Comparison of ENCODE assay signal across 9 cellular contexts in the genomic region with DNA sequence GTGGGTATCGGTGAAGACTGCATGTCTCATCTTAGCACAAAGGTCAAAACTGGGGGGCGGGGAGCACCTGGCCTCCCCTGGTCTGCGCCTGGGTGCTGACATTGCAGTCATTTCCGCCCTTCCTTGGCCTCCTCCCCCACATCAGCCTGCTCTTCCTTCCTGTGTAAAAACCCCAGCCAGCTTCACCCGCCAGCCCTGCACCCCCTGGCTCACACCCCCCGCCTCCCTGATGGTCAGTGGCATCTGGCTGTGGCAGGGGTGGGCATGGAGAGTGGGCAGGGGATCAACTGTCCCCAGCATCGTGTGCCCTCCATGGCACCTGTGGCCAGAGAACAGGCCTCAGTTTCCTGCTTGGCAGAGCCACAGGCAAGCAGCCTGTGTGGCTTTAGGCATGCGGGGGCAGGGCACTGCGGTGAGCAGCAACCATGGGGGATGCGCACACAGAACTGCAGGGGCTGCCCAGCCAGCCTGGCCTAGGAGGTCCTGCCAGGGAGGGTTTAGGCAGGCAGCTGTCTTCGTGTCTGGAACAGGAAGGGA. TPM values are rescaled to one million over a fixed set of nuclear protein-coding genes. Genes with fewer than 3 reads are reported as not detected.
DNase-seq lines count a peak whose midpoint lies in the region; ATAC-seq and TF ChIP-seq lines count a peak whose summit lies in the region.
"Had no signal": no experiment of that assay in that cellular context is flagged by ENCODE, and none has a peak within 500 bp of the region (broad histone marks: within the 10 kb centered on the region; RNA-seq: fewer than 3 reads in every experiment).

No MANE protein-coding gene starts in this region.

- H3K4me2 ChIP-seq in OCI-LY1 (ENCODE audit: low read length) = peak overlapping the region; percentile 56

- WGBS in right lobe of liver (ENCODE audit: insufficient coverage, low coverage, low lambda C conversion rate, missing lambda C conversion rate) = 28% methylated on average over 2 of the region's 11 CpGs

- no peaks in the 10 kb centered on the region for H3K9me3 Mint-ChIP-seq in activated T-helper 17 cell treated with anti-CD3 and anti-CD28 coated beads, Interleukin-2, amount 50 U/mL, for 72 hours

- H3K27me3 ChIP-seq in OCI-LY1 (ENCODE audit: insufficient read depth, low read length) (no peaks in the 10 kb centered on the region), right lobe of liver (no peaks in the 10 kb centered on the region)

- TF ChIP-seq CTCF in OCI-LY1 (IDR thresholded peaks at IDR 0.05; ENCODE audit: low read length) (no peak), right lobe of liver (IDR thresholded peaks at IDR 0.05) (no peak)

- TF ChIP-seq POLR2A in right lobe of liver (IDR thresholded peaks at IDR 0.05) = no peak

- peak overlapping the region; percentile 68 for H3K9ac ChIP-seq in OCI-LY1 (ENCODE audit: low read length)

- peak overlapping the region; percentile 87 for H3K27ac Mint-ChIP-seq in activated T-helper 17 cell treated with anti-CD3 and anti-CD28 coated beads, Interleukin-2, amount 50 U/mL, for 72 hours

- H3K36me3 ChIP-seq in OCI-LY1 (ENCODE audit: insufficient read depth, low read length) (peaks cover 53% of the 10 kb centered on the region), right lobe of liver (peaks cover 0 to 7% (median 0%) of the 10 kb centered on the region in 4 donors)

- peak; percentile 68 for ATAC-seq in HG02588 (IDR thresholded peaks at IDR 0.05; ENCODE audit: unreplicated experiment)
- peak; percentile 96 for ATAC-seq in activated T-helper 17 cell treated with anti-CD3 and anti-CD28 coated beads, Interleukin-2, amount 50 U/mL, for 72 hours (replicated peaks)
- peak; percentile 11 to 29 (median 20) for ATAC-seq in right lobe of liver
- ATAC-seq: HCT116 had no signal

- intact Hi-C loops in right lobe of liver (cut with DNase I) = no loop called here

- peaks cover 37% of the 10 kb centered on the region for H3K4me1 Mint-ChIP-seq in activated T-helper 17 cell treated with anti-CD3 and anti-CD28 coated beads, Interleukin-2, amount 50 U/mL, for 72 hours

- no peak overlapping the region for H2AFZ ChIP-seq in OCI-LY1 (ENCODE audit: low read length)

- H3K4me3 Mint-ChIP-seq in activated T-helper 17 cell treated with anti-CD3 and anti-CD28 coated beads, Interleukin-2, amount 50 U/mL, for 72 hours = peak overlapping the region; percentile 83

- no peaks in the 10 kb centered on the region for H3F3A ChIP-seq in OCI-LY1 (ENCODE audit: insufficient read depth, low read length)

- H3K79me2 ChIP-seq in OCI-LY1 (ENCODE audit: insufficient read depth, low read length) = no peaks in the 10 kb centered on the region

- no peaks in the 10 kb centered on the region for H3K9me3 ChIP-seq in OCI-LY1 (ENCODE audit: low read length)
- no peaks in the 10 kb centered on the region for H3K9me3 ChIP-seq in right lobe of liver

- H3K9me2 ChIP-seq in OCI-LY1 (ENCODE audit: low read depth, low read length) = no peaks in the 10 kb centered on the region

- H4K20me1 ChIP-seq in OCI-LY1 (ENCODE audit: insufficient read depth, low read length) = no peaks in the 10 kb centered on the region

- peak in 1 of 3 donors; percentile 59 for DNase-seq in right lobe of liver
- DNase-seq in stimulated activated CD8-positive, alpha-beta memory T cell treated with anti-CD3 and anti-CD28 coated beads, Interleukin-4, amount 100 ng/mL, for 4 hours (ENCODE audit: low read depth in 2 of 2, low spot score in 1 of 2) = peak; percentile 75 to 89
- DNase-seq in retina = no peak
- DNase-seq in HuH-7 (ENCODE audit: low spot score) = no peak

- peak overlapping the region; percentile 1; the same call in 1 of the 2 replicates for H3K4me3 ChIP-seq in GM08714 (ENCODE audit: low read length)
- H3K4me3 ChIP-seq in OCI-LY1 (ENCODE audit: low read depth, low read length, poor library complexity, severe bottlenecking) = peak overlapping the region; percentile 26
- no peak overlapping the region for H3K4me3 ChIP-seq in right lobe of liver

- peak overlapping the region; percentile 91 for H3K27ac ChIP-seq in OCI-LY1 (ENCODE audit: low read depth, low read length, poor library complexity, severe bottlenecking)
- H3K27ac ChIP-seq in right lobe of liver = peak overlapping the region; percentile 5 to 71 (median 43)

- H3K36me3 Mint-ChIP-seq in activated T-helper 17 cell treated with anti-CD3 and anti-CD28 coated beads, Interleukin-2, amount 50 U/mL, for 72 hours (ENCODE audit: low read depth) = peaks cover 76% of the 10 kb centered on the region

- peaks cover 26% of the 10 kb centered on the region for H3K4me1 ChIP-seq in OCI-LY1 (ENCODE audit: insufficient read depth, low read length, severe bottlenecking)
- H3K4me1 ChIP-seq in right lobe of liver = peaks cover 0 to 66% (median 26%) of the 10 kb centered on the region in 4 donors

- H3K27me3 Mint-ChIP-seq in activated T-helper 17 cell treated with anti-CD3 and anti-CD28 coated beads, Interleukin-2, amount 50 U/mL, for 72 hours = no peaks in the 10 kb centered on the region

RNA-seq across cellular contexts. Expression of a gene that starts 29.0 kb away (rescaled TPM):
- total RNA-seq in activated T-helper 17 cell treated with anti-CD3 and anti-CD28 coated beads, Interleukin-2, amount 50 U/mL, for 72 hours = 100 to 1,000 TPM; 116 to 172 TPM
- 100 to 1,000 TPM in 2 of 6 experiments, 10 to 100 TPM in 4; 52.2 to 124 (median 84.8) TPM for total RNA-seq in right lobe of liver

RNA-seq across cellular contexts. Expression of a gene that starts 45.4 kb away (rescaled TPM):
- total RNA-seq in activated T-helper 17 cell treated with anti-CD3 and anti-CD28 coated beads, Interleukin-2, amount 50 U/mL, for 72 hours = 1,000 to 10,000 TPM; 1,686 to 2,077 TPM
- total RNA-seq in right lobe of liver = 100 to 1,000 TPM; 389 to 609 (median 436) TPM

Comparison
In these comparisons a context has a peak if more than half of its experiments do, and no peak if none do; other contexts are left out.
1. H3K4me3 ChIP-seq: peak in GM08714 (single experiment) and OCI-LY1 (single experiment); none in right lobe of liver (0 of 3).
2. ATAC-seq: peak in every context shown above with its lines; median percentile 96 in activated T-helper 17 cell treated with anti-CD3 and anti-CD28 coated beads, Interleukin-2, amount 50 U/mL, for 72 hours; 68 in HG02588; 20 in right lobe of liver.
3. DNase-seq: peak in stimulated activated CD8-positive, alpha-beta memory T cell treated with anti-CD3 and anti-CD28 coated beads, Interleukin-4, amount 100 ng/mL, for 4 hours (2 of 2); none in retina (single experiment) and HuH-7 (single experiment).